Comparison of ENCODE assay signal across 20 cellular contexts in the genomic region with DNA sequence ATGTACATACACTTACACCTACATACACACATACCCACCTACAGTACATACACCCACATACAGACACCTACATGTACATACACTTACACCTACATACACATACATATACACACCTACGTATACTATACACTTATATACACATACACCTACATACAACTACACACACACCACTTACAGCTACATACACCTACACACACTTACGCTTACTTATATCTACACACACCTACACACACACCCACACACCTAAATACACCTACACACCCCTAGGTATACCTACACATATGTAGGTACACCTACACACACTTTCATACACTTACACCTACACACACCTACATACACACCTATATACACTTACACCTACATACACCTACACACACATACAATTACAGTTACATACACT.
"Had no signal": no experiment of that assay in that cellular context is flagged by ENCODE, and none has a peak within 500 bp of the region (broad histone marks: within the 10 kb centered on the region; RNA-seq: fewer than 3 reads in every experiment).

No MANE protein-coding gene starts in this region.

- FAIRE-seq: frontal cortex, keratinocyte had no signal

- H3K36me3 Mint-ChIP-seq: natural killer cell treated with Interleukin-12 subunit alpha and Interleukin-12 subunit beta and Interleukin-15 and Interleukin-18, amount 100 ng/mL, for 72 hours; stimulated activated effector memory CD8-positive, alpha-beta T cell treated with anti-CD3 and anti-CD28 coated beads, Interleukin-12 subunit alpha, Interleukin-12 subunit beta, amount 100 ng/mL, for 72 hours had no signal

- H3K27me3 ChIP-seq: colonic mucosa, right atrium auricular region, stomach, thyroid gland had no signal

- ATAC-seq: left ventricle myocardium superior; lower lobe of right lung; natural killer cell treated with Interleukin-12 subunit alpha and Interleukin-12 subunit beta and Interleukin-15 and Interleukin-18, amount 100 ng/mL, for 72 hours; stimulated activated effector memory CD8-positive, alpha-beta T cell treated with anti-CD3 and anti-CD28 coated beads, Interleukin-12 subunit alpha, Interleukin-12 subunit beta, amount 100 ng/mL, for 72 hours had no signal

- H3K4me1 Mint-ChIP-seq: neural crest cell had no signal

- H3K9me3 Mint-ChIP-seq: dendritic cell treated with granulocyte-macrophage colony-stimulating factor and Interleukin-4, amounts not matched to agents 40 ng/mL and 50 ng/mL, for 4 days; natural killer cell treated with Interleukin-12 subunit alpha and Interleukin-12 subunit beta and Interleukin-15 and Interleukin-18, amount 100 ng/mL, for 72 hours; stimulated activated effector memory CD8-positive, alpha-beta T cell treated with anti-CD3 and anti-CD28 coated beads, Interleukin-12 subunit alpha, Interleukin-12 subunit beta, amount 100 ng/mL, for 72 hours had no signal

- H3K36me3 ChIP-seq: colonic mucosa, lower lobe of right lung, prostate gland, right atrium auricular region, sigmoid colon, thyroid gland had no signal

- H3K27ac ChIP-seq: colonic mucosa, lower lobe of right lung, prostate gland, right atrium auricular region, sigmoid colon, stomach, thyroid gland had no signal

- H3K9me3 ChIP-seq: colonic mucosa, lower lobe of right lung, prostate gland, sigmoid colon, stomach, thyroid gland had no signal

- DNase-seq: colonic mucosa; effector CD8-positive, alpha-beta T cell; erythroblast; left ventricle myocardium superior; lower lobe of right lung; stimulated activated CD4-positive, alpha-beta T cell treated with anti-CD3 and anti-CD28 coated beads, Interleukin-2, amount 100 ng/mL, for 24 hours; stimulated activated CD4-positive, alpha-beta T cell treated with anti-CD3 and anti-CD28 coated beads, Interleukin-4, amount 100 ng/mL, for 24 hours; stimulated activated naive CD4-positive, alpha-beta T cell treated with Interleukin-2 at 50 U/mL for 16 hours; stomach; thyroid gland; trophoblast cell had no signal

- H3K27me3 Mint-ChIP-seq: dendritic cell treated with granulocyte-macrophage colony-stimulating factor and Interleukin-4, amounts not matched to agents 40 ng/mL and 50 ng/mL, for 4 days; natural killer cell treated with Interleukin-12 subunit alpha and Interleukin-12 subunit beta and Interleukin-15 and Interleukin-18, amount 100 ng/mL, for 72 hours had no signal

- H3K4me1 ChIP-seq: colonic mucosa, lower lobe of right lung, prostate gland, right atrium auricular region, sigmoid colon, stomach, thyroid gland had no signal

- H3K4me3 ChIP-seq: colonic mucosa, lower lobe of right lung, prostate gland, right atrium auricular region, sigmoid colon, stomach, thyroid gland had no signal

- H3K4me3 Mint-ChIP-seq: dendritic cell treated with granulocyte-macrophage colony-stimulating factor and Interleukin-4, amounts not matched to agents 40 ng/mL and 50 ng/mL, for 4 days; natural killer cell treated with Interleukin-12 subunit alpha and Interleukin-12 subunit beta and Interleukin-15 and Interleukin-18, amount 100 ng/mL, for 72 hours; neural crest cell; stimulated activated effector memory CD8-positive, alpha-beta T cell treated with anti-CD3 and anti-CD28 coated beads, Interleukin-12 subunit alpha, Interleukin-12 subunit beta, amount 100 ng/mL, for 72 hours had no signal
